27 cellular contexts compared by ENCODE assay signal in genomic region chr2:147925886-147926285, GRCh38.
DNase-seq lines count a peak whose midpoint lies in the region; ATAC-seq and TF ChIP-seq lines count a peak whose summit lies in the region.
"Had no signal": no experiment of that assay in that cellular context is flagged by ENCODE, and none has a peak within 500 bp of the region (broad histone marks: within the 10 kb centered on the region; RNA-seq: fewer than 3 reads in every experiment).

No MANE protein-coding gene starts in this region.

- peaks cover 59% of the 10 kb centered on the region for H3K36me3 Mint-ChIP-seq in nephron (ENCODE audit: low read depth)
- H3K36me3 Mint-ChIP-seq: naive B cell had no signal

- intact Hi-C loops in sciatic nerve (cut with DNase I): no loop called here

- H3K9me3 Mint-ChIP-seq in nephron: no peaks in the 10 kb centered on the region
- H3K9me3 Mint-ChIP-seq: naive B cell had no signal

- peaks cover 26% of the 10 kb centered on the region for H3K4me1 Mint-ChIP-seq in nephron
- H3K4me1 Mint-ChIP-seq: naive B cell had no signal

- H3K4me3 ChIP-seq in fibroblast of mammary gland (ENCODE audit: control insufficient read depth, low read depth, low read length): no peak overlapping the region
- H3K4me3 ChIP-seq: esophagus squamous epithelium, heart right ventricle, PC-9, SJCRH30, smooth muscle cell had no signal

- ATAC-seq in sciatic nerve: no peak
- ATAC-seq: heart right ventricle had no signal

- H3K27ac Mint-ChIP-seq in nephron: peak overlapping the region; percentile 49 to 66 (median 56)
- H3K27ac Mint-ChIP-seq: naive B cell had no signal

- H3K27me3 Mint-ChIP-seq in nephron (ENCODE audit: low read depth): no peaks in the 10 kb centered on the region
- H3K27me3 Mint-ChIP-seq: naive B cell had no signal

- TF ChIP-seq CTCF in fibroblast of mammary gland (conservative IDR thresholded peaks at IDR 0.05; ENCODE audit: control insufficient read depth, insufficient read depth, low read depth, low read length): no peak
- no peak for TF ChIP-seq CTCF in nephron (IDR thresholded peaks at IDR 0.05; ENCODE audit: unreplicated experiment in 3 of 3)

- H3K4me3 Mint-ChIP-seq in nephron: no peak overlapping the region
- H3K4me3 Mint-ChIP-seq: naive B cell had no signal

- peak; percentile 31 for DNase-seq in NCI-H2029 treated with DMSO at 0.1 percent for 48 hours (lab: John Stamatoyannopoulos, UW)
- DNase-seq in NCI-H2029 (lab: John Stamatoyannopoulos, UW): no peak
- DNase-seq in OCI-M1 (lab: John Stamatoyannopoulos, UW): peak; percentile 34
- DNase-seq in fibroblast of mammary gland (ENCODE audit: low read depth): peak; percentile 12
- no peak for DNase-seq in KG1 (lab: John Stamatoyannopoulos, UW)
- DNase-seq in sciatic nerve (ENCODE audit: low spot score): no peak
- DNase-seq in NAMALWA (ENCODE audit: low spot score): no peak
- DNase-seq: 8988T; activated CD4-positive, CD25-positive, alpha-beta regulatory T cell treated with anti-CD3 and anti-CD28 coated beads, Interleukin-2, amount 50 U/mL, for 72 hours; amygdala; BE2C; central memory CD4-positive, alpha-beta T cell; DMS 273 treated with DMSO at 0.1 percent for 48 hours; effector CD4-positive, alpha-beta T cell; esophagus squamous epithelium; GF-D8; H7; naive B cell; NCI-H1417; NCI-H2171; NCI-H774; PC-9; SJCRH30; stimulated activated CD4-positive, alpha-beta T cell treated with anti-CD3 and anti-CD28 coated beads, Interleukin-4, amount 100 ng/mL, for 4 hours had no signal

Comparison
In these comparisons a context has a peak if more than half of its experiments do, and no peak if none do; other contexts are left out.
1. DNase-seq: peak in NCI-H2029 treated with DMSO at 0.1 percent for 48 hours (single experiment), OCI-M1 (single experiment) and fibroblast of mammary gland (single experiment); none in NCI-H2029 (single experiment), KG1 (single experiment), sciatic nerve (single experiment) and NAMALWA (single experiment).